In the genomic region with DNA sequence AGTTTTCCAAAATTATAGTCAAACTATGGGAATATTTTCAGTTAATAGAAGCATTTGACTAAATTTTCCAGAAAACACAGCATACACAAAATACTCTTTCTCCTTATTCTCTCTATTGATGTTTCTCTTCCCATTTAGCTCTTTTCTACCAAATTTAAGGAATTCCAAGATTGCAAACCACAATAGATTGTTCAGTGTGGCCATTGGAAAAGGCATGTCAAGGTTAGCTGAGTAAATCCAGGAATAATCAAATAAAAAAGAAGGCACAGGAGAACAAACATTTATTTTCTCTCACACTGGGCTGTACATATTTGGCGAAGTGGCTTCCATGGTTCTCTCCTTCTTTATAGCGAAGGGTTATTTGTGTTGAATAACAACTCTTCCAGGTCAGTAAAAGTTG, we compare ENCODE assay signal across 22 cellular contexts.
"Had no signal": no experiment of that assay in that cellular context is flagged by ENCODE, and none has a peak within 500 bp of the region (broad histone marks: within the 10 kb centered on the region; RNA-seq: fewer than 3 reads in every experiment).

No MANE protein-coding gene starts in this region.

- H3K9me3 Mint-ChIP-seq: endodermal cell, nephron progenitor cell, type B pancreatic cell had no signal

- H3K4me1 ChIP-seq: colonic mucosa, gastrocnemius medialis, prostate gland, right lobe of liver, suprapubic skin, thyroid gland had no signal

- DNase-seq: colonic mucosa; effector CD4-positive, alpha-beta T cell; endodermal cell; gastrocnemius medialis; immature natural killer cell; left cardiac atrium; left ventricle myocardium superior; naive thymus-derived CD4-positive, alpha-beta T cell; nephron progenitor cell; retina; right lobe of liver; stimulated activated CD4-positive, alpha-beta T cell treated with anti-CD3 and anti-CD28 coated beads, Interleukin-4, amount 100 ng/mL, for 1 hour; stimulated activated CD8-positive, alpha-beta memory T cell treated with anti-CD3 and anti-CD28 coated beads, Interleukin-4, amount 100 ng/mL, for 48 hours; stimulated activated naive CD8-positive, alpha-beta T cell treated with anti-CD3 and anti-CD28 coated beads, Interleukin-15, Interleukin-2, amounts not matched to agents 100 U/mL and 50 U/mL, for 24 hours; thyroid gland had no signal

- H3K27ac ChIP-seq: colonic mucosa, gastrocnemius medialis, parathyroid adenoma, prostate gland, right lobe of liver, suprapubic skin, thyroid gland had no signal

- H2AFZ ChIP-seq: parathyroid adenoma had no signal

- H3K79me2 ChIP-seq: parathyroid adenoma had no signal

- H3K27me3 ChIP-seq: colonic mucosa, gastrocnemius medialis, right lobe of liver, suprapubic skin, thyroid gland had no signal

- H3K9ac ChIP-seq: parathyroid adenoma had no signal

- H3K9me3 ChIP-seq: colonic mucosa, gastrocnemius medialis, prostate gland, right lobe of liver, suprapubic skin, thyroid gland had no signal

- H3K36me3 ChIP-seq: colonic mucosa, gastrocnemius medialis, prostate gland, right lobe of liver, suprapubic skin, thyroid gland had no signal

- H3K4me3 ChIP-seq: colonic mucosa, gastrocnemius medialis, lung, prostate gland, right lobe of liver, suprapubic skin, thyroid gland had no signal

- H3K4me3 Mint-ChIP-seq: endodermal cell; immature natural killer cell; naive thymus-derived CD4-positive, alpha-beta T cell; nephron progenitor cell; stimulated activated effector memory CD8-positive, alpha-beta T cell treated with anti-CD3 and anti-CD28 coated beads, Interleukin-12 subunit alpha, Interleukin-12 subunit beta, amount 100 ng/mL, for 72 hours; type B pancreatic cell had no signal

- ATAC-seq: esophagus mucosa; gastrocnemius medialis; left cardiac atrium; left ventricle myocardium superior; naive thymus-derived CD4-positive, alpha-beta T cell; right lobe of liver; stimulated activated effector memory CD8-positive, alpha-beta T cell treated with anti-CD3 and anti-CD28 coated beads, Interleukin-12 subunit alpha, Interleukin-12 subunit beta, amount 100 ng/mL, for 72 hours; stimulated activated naive CD8-positive, alpha-beta T cell treated with anti-CD3 and anti-CD28 coated beads, Interleukin-15, Interleukin-2, amounts not matched to agents 100 U/mL and 50 U/mL, for 24 hours had no signal

- H3K36me3 Mint-ChIP-seq: immature natural killer cell; naive thymus-derived CD4-positive, alpha-beta T cell; stimulated activated effector memory CD8-positive, alpha-beta T cell treated with anti-CD3 and anti-CD28 coated beads, Interleukin-12 subunit alpha, Interleukin-12 subunit beta, amount 100 ng/mL, for 72 hours; type B pancreatic cell had no signal

- H3K27me3 Mint-ChIP-seq: naive thymus-derived CD4-positive, alpha-beta T cell; type B pancreatic cell had no signal

- H3K27ac Mint-ChIP-seq: endodermal cell; immature natural killer cell; naive thymus-derived CD4-positive, alpha-beta T cell; nephron progenitor cell; stimulated activated effector memory CD8-positive, alpha-beta T cell treated with anti-CD3 and anti-CD28 coated beads, Interleukin-12 subunit alpha, Interleukin-12 subunit beta, amount 100 ng/mL, for 72 hours; type B pancreatic cell had no signal

- H3K4me1 Mint-ChIP-seq: immature natural killer cell; naive thymus-derived CD4-positive, alpha-beta T cell; nephron progenitor cell; stimulated activated effector memory CD8-positive, alpha-beta T cell treated with anti-CD3 and anti-CD28 coated beads, Interleukin-12 subunit alpha, Interleukin-12 subunit beta, amount 100 ng/mL, for 72 hours had no signal
